In genomic region chr2:170917957-170918356, GRCh38 we compare ENCODE assay signal across 14 cellular contexts. TPM values are rescaled to one million over a fixed set of nuclear protein-coding genes. Genes with fewer than 3 reads are reported as not detected.
DNase-seq lines count a peak whose midpoint lies in the region; ATAC-seq and TF ChIP-seq lines count a peak whose summit lies in the region.
"Had no signal": no experiment of that assay in that cellular context is flagged by ENCODE, and none has a peak within 500 bp of the region (broad histone marks: within the 10 kb centered on the region; RNA-seq: fewer than 3 reads in every experiment).

No MANE protein-coding gene starts in this region.

- H3K4me3 ChIP-seq in HUES6 (ENCODE audit: low read depth, low read length) (peak overlapping the region; percentile 49; the same call in 1 of the 2 replicates), adipocyte (ENCODE audit: low read length) (no peak overlapping the region), hepatocyte (no peak overlapping the region), neuronal stem cell (ENCODE audit: low read length in 2 of 2) (no peak overlapping the region), mucosa of descending colon (no peak overlapping the region)
- H3K4me3 ChIP-seq: GM23248 had no signal

- H2BK15ac ChIP-seq in neuronal stem cell (ENCODE audit: low read length), result no peak overlapping the region

- TF ChIP-seq CTCF in hepatocyte (IDR thresholded peaks at IDR 0.05; ENCODE audit: poor library complexity) (no peak), mucosa of descending colon (IDR thresholded peaks at IDR 0.05) (no peak)

- H3K79me2 ChIP-seq in hepatocyte, result no peaks in the 10 kb centered on the region

- H3K9me3 ChIP-seq in HUES6 (ENCODE audit: control insufficient read depth, insufficient read depth, low read depth, low read length), result peaks cover 46% of the 10 kb centered on the region
- H3K9me3 ChIP-seq in adipocyte (ENCODE audit: control insufficient read depth, low read length), result peaks cover 39% of the 10 kb centered on the region
- no peaks in the 10 kb centered on the region for H3K9me3 ChIP-seq in hepatocyte (ENCODE audit: low read depth)
- peaks cover 12 to 22% of the 10 kb centered on the region in 2 donors for H3K9me3 ChIP-seq in neuronal stem cell (replicated peaks in 1 of 2; ENCODE audit: control insufficient read depth in 2 of 2, insufficient read depth in 1 of 2, low read depth in 1 of 2, low read length in 2 of 2)
- peaks cover 28% of the 10 kb centered on the region for H3K9me3 ChIP-seq in mucosa of descending colon

- peak overlapping the region; percentile 72 for H3K9ac ChIP-seq in HUES6 (ENCODE audit: low read length)
- no peak overlapping the region for H3K9ac ChIP-seq in adipocyte (ENCODE audit: low read length)
- H3K9ac ChIP-seq in neuronal stem cell (ENCODE audit: low read depth, low read length, poor library complexity), result no peak overlapping the region
- H3K9ac ChIP-seq: GM23248 had no signal

- no peak overlapping the region for H2AK5ac ChIP-seq in neuronal stem cell (ENCODE audit: low read depth, low read length)

- no peak overlapping the region for H3K18ac ChIP-seq in neuronal stem cell (ENCODE audit: low read length)

- H3K79me1 ChIP-seq in neuronal stem cell (ENCODE audit: low read depth, low read length), result no peaks in the 10 kb centered on the region

- H3K27me3 ChIP-seq in HUES6 (ENCODE audit: control insufficient read depth, insufficient read depth, low read length) (no peaks in the 10 kb centered on the region), adipocyte (replicated peaks; ENCODE audit: control insufficient read depth, insufficient read depth, low read length) (no peaks in the 10 kb centered on the region), hepatocyte (no peaks in the 10 kb centered on the region), neuronal stem cell (ENCODE audit: control insufficient read depth in 3 of 3, insufficient read depth in 3 of 3, low read depth in 1 of 3, low read length in 3 of 3) (no peaks in the 10 kb centered on the region)

- H2BK5ac ChIP-seq in neuronal stem cell (ENCODE audit: low read length), result no peak overlapping the region

- 44% methylated on average over 5 of the region's 5 CpGs for WGBS in hepatocyte (ENCODE audit: low lambda C conversion rate, missing lambda C conversion rate)
- WGBS in neuronal stem cell (ENCODE audit: extremely low coverage in 2 of 2, insufficient read length in 2 of 2, insufficient replicate concordance in 1 of 2), 2 donors, result no CpG with 5 or more reads among the region's 5 CpGs

- no peaks in the 10 kb centered on the region for H3K9me2 ChIP-seq in hepatocyte (replicated peaks; ENCODE audit: insufficient read depth)

- peak overlapping the region; percentile 71 for H3K4me2 ChIP-seq in hepatocyte
- peak overlapping the region; percentile 15 for H3K4me2 ChIP-seq in neuronal stem cell (ENCODE audit: insufficient read depth, low read length, poor library complexity, severe bottlenecking)

- ATAC-seq in mucosa of descending colon (no peak), GM19023 (IDR thresholded peaks at IDR 0.05; ENCODE audit: unreplicated experiment) (no peak), GM18907 (IDR thresholded peaks at IDR 0.05; ENCODE audit: unreplicated experiment) (no peak)
- ATAC-seq: HepG2 had no signal

- intact Hi-C loops in mucosa of descending colon (cut with DNase I, micrococcal nuclease), result no loop called here

- H3K27ac ChIP-seq in HUES6 (ENCODE audit: low read depth, low read length) (peak overlapping the region; percentile 81; the same call in 1 of the 2 replicates), hepatocyte (peak overlapping the region; percentile 57), neuronal stem cell (replicated peaks; ENCODE audit: low read length) (peak overlapping the region; percentile 79)
- H3K27ac ChIP-seq: GM23248 had no signal

- H2AFZ ChIP-seq in hepatocyte (peak overlapping the region; percentile 72), neuronal stem cell (ENCODE audit: low read length) (no peak overlapping the region)
- H2AFZ ChIP-seq: GM23248 had no signal

- H2BK120ac ChIP-seq in neuronal stem cell (ENCODE audit: low read depth, low read length), result no peak overlapping the region

- H3K23ac ChIP-seq in neuronal stem cell (ENCODE audit: low read depth, low read length, poor library complexity), result no peak overlapping the region

- no peaks in the 10 kb centered on the region for H4K20me1 ChIP-seq in hepatocyte (ENCODE audit: insufficient read depth, poor library complexity, severe bottlenecking)

- no peak overlapping the region for H4K91ac ChIP-seq in neuronal stem cell (ENCODE audit: low read depth, low read length, poor library complexity)

- H3K14ac ChIP-seq in neuronal stem cell (ENCODE audit: low read length), result no peak overlapping the region

- no peak overlapping the region for H2BK12ac ChIP-seq in neuronal stem cell (ENCODE audit: low read length)

- no peak overlapping the region for H3K4ac ChIP-seq in neuronal stem cell (ENCODE audit: low read length)

- DNase-seq in adipocyte (ENCODE audit: low read depth) (peak; percentile 39), hepatocyte (ENCODE audit: low spot score) (peak; percentile 12), neuronal stem cell (ENCODE audit: low spot score) (no peak), mucosa of descending colon (no peak)
- DNase-seq in stimulated activated naive CD4-positive, alpha-beta T cell treated with Interleukin-2 at 50 U/mL for 16 hours (lab: John Stamatoyannopoulos, UW), result no peak
- DNase-seq: Caco-2; CD8-positive, alpha-beta memory T cell; DND-41; GDM1; GM23248 had no signal

- no peaks in the 10 kb centered on the region for H3K36me3 ChIP-seq in HUES6 (ENCODE audit: control insufficient read depth, insufficient read depth, low read length)
- H3K36me3 ChIP-seq in adipocyte (ENCODE audit: control insufficient read depth, insufficient read depth, low read length, severe bottlenecking), result no peaks in the 10 kb centered on the region
- no peaks in the 10 kb centered on the region for H3K36me3 ChIP-seq in hepatocyte (replicated peaks; ENCODE audit: insufficient read depth, low read depth)
- H3K36me3 ChIP-seq in neuronal stem cell (replicated peaks in 1 of 2; ENCODE audit: control insufficient read depth in 2 of 2, insufficient read depth in 2 of 2, low read length in 2 of 2), result no peaks in the 10 kb centered on the region
- no peaks in the 10 kb centered on the region for H3K36me3 ChIP-seq in mucosa of descending colon (ENCODE audit: low read depth)

- no peak overlapping the region for H4K8ac ChIP-seq in neuronal stem cell (ENCODE audit: low read depth, low read length)

- H3K4me1 ChIP-seq in HUES6 (ENCODE audit: control insufficient read depth, insufficient read depth, low read length), result peaks cover 7% of the 10 kb centered on the region; the same call in 1 of the 2 replicates
- H3K4me1 ChIP-seq in adipocyte (ENCODE audit: control insufficient read depth, insufficient read depth, low read length), result no peaks in the 10 kb centered on the region
- peaks cover 18% of the 10 kb centered on the region for H3K4me1 ChIP-seq in hepatocyte (ENCODE audit: insufficient read depth)
- no peaks in the 10 kb centered on the region for H3K4me1 ChIP-seq in neuronal stem cell (ENCODE audit: control insufficient read depth in 2 of 2, insufficient read depth in 1 of 2, low read depth in 1 of 2, low read length in 2 of 2)
- H3K4me1 ChIP-seq in mucosa of descending colon (ENCODE audit: low read depth), result no peaks in the 10 kb centered on the region
- H3K4me1 ChIP-seq: Caco-2 had no signal

RNA-seq across cellular contexts. Expression of gene GORASP2, which starts 11.1 kb away (rescaled TPM):
- 50.1 and 58.6 TPM in 2 replicates for total RNA-seq in hepatocyte
- 109 and 126 TPM in 2 replicates for polyA plus RNA-seq in hepatocyte
- polyA plus RNA-seq in neuronal stem cell (2013, experiment 1 of 2), result 92.1 TPM
- polyA plus RNA-seq in neuronal stem cell (2013, experiment 2 of 2), result 89.3 TPM
- 10 to 100 TPM; 70.3 to 73.4 (median 71.2) TPM for total RNA-seq in mucosa of descending colon

Comparison
In these comparisons a context has a peak if more than half of its experiments do, and no peak if none do; other contexts are left out.
1. DNase-seq: peak in adipocyte (single experiment) and hepatocyte (single experiment); none in neuronal stem cell (single experiment), stimulated activated naive CD4-positive, alpha-beta T cell treated with Interleukin-2 at 50 U/mL for 16 hours (single experiment) and mucosa of descending colon (0 of 3).
2. Peak in every context shown above with its lines, with median percentiles within 50 percentile points of each other: H3K27ac ChIP-seq.